8 cellular contexts compared by ENCODE assay signal in the genomic region with DNA sequence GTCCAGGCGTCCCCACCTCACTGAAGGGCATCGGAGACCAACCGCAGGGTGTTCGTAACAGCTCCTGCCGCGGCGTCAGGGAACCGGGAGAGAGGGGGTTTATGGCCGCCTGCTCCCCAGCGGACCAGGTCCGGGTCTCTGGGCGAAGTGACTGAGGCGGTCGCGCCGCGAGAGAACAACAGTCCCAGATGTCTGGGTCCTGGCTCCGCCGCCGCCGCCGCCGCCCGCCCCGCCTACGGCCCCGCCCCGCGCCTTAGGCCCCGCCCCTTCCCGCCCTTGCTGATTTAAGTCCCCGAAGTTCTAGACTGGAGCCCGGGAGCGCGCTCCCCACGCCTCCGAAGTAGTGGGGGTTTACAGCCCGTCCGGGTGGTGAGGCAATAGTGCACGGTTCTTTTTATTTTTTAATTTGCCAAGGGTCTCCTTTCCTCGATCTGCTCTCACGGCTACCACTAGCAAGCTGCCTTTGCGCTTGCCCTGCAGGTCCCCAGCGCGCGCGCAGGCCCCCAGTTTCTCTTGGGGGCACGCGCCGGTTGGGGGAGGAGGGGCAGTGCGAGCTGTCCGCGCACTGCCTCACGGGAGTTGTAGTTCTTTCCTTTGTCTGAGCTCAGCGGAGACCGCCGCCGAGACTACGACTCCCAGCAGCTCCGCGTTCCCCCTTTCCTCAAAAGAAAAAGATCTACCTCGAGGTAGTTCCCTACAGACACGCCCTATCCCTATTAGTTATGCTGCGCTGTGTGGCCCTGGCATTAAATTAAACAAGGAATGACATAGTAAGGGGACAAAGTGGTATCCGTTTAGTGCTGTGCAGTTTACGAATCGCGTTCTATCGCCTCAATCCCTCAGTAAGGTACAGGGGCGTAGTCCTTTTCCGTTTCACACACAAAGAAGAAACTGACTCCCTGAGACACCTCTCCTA. TPM values are rescaled to one million over a fixed set of nuclear protein-coding genes. Genes with fewer than 3 reads are reported as not detected.
A peak's percentile ranks its signal among the peaks of the same experiment; 100 is the strongest.
DNase-seq lines count a peak whose midpoint lies in the region; ATAC-seq and TF ChIP-seq lines count a peak whose summit lies in the region.

A gene (minus strand): TSS at position 190 of the 916 bp plus-strand sequence. CDS start 272 bp downstream, outside the sequence.

- TF ChIP-seq POLR2A in prostate gland (IDR thresholded peaks at IDR 0.05): peak; percentile 78

- H3K36me3 Mint-ChIP-seq in T-helper 17 cell (ENCODE audit: low read depth): peaks cover 5% of the 10 kb centered on the region

- H3K4me3 ChIP-seq in right atrium auricular region (peak within 1 kb of the TSS; percentile 76 to 96), prostate gland (peak within 1 kb of the TSS; percentile 75 to 90), urinary bladder (ENCODE audit: low read depth, low read length) (peak within 1 kb of the TSS; percentile 72)

- H3K36me3 ChIP-seq in right atrium auricular region (no peaks in the 10 kb centered on the region), prostate gland (no peaks in the 10 kb centered on the region), urinary bladder (ENCODE audit: insufficient read depth) (no peaks in the 10 kb centered on the region)

- TF ChIP-seq CTCF in right atrium auricular region (IDR thresholded peaks at IDR 0.05) (no peak), prostate gland (IDR thresholded peaks at IDR 0.05) (peak in 2 of 4 experiments; percentile 6 to 20)

- H3K9me3 ChIP-seq in T-helper 17 cell (ENCODE audit: control insufficient read depth, low read length, poor library complexity, severe bottlenecking): no peaks in the 10 kb centered on the region
- no peaks in the 10 kb centered on the region for H3K9me3 ChIP-seq in right atrium auricular region
- no peaks in the 10 kb centered on the region for H3K9me3 ChIP-seq in prostate gland

- peak within 1 kb of the TSS; percentile 98 for H3K27ac Mint-ChIP-seq in T-helper 17 cell

- H3K27me3 ChIP-seq in right atrium auricular region (no peaks in the 10 kb centered on the region), prostate gland (replicated peaks; ENCODE audit: insufficient read depth) (no peaks in the 10 kb centered on the region)

- H3K4me3 Mint-ChIP-seq in T-helper 17 cell: peak within 1 kb of the TSS; percentile 99

- no peaks in the 10 kb centered on the region for H3K27me3 Mint-ChIP-seq in T-helper 17 cell

- H3K27ac ChIP-seq in right atrium auricular region: peak within 1 kb of the TSS; percentile 85 to 89
- peak within 1 kb of the TSS; percentile 88 to 91 for H3K27ac ChIP-seq in prostate gland
- H3K27ac ChIP-seq in urinary bladder (ENCODE audit: low read depth): peak within 1 kb of the TSS; percentile 94

- under 1% methylated on average over 69 of the region's 71 CpGs for WGBS in prostate gland
- under 1% methylated on average over 71 of the region's 71 CpGs for WGBS in urinary bladder

- peak; percentile 93 for DNase-seq in NCI-H1694 treated with DMSO at 0.1 percent for 48 hours (lab: John Stamatoyannopoulos, UW)
- DNase-seq in T-helper 17 cell: peak; percentile 85 to 87 (median 86)
- peak; percentile 64 to 98 (median 92) for DNase-seq in anterior cingulate cortex (lab: John Stamatoyannopoulos, UW)
- peak; percentile 93 for DNase-seq in right atrium auricular region (ENCODE audit: low spot score)
- peak; percentile 95 for DNase-seq in prostate gland (ENCODE audit: low spot score)

- H3K4me1 ChIP-seq in right atrium auricular region: peaks cover 0 to 6% of the 10 kb centered on the region in 2 donors
- H3K4me1 ChIP-seq in prostate gland (replicated peaks): no peaks in the 10 kb centered on the region
- H3K4me1 ChIP-seq in urinary bladder (ENCODE audit: insufficient read depth): no peaks in the 10 kb centered on the region

- ATAC-seq in GM18499 (IDR thresholded peaks at IDR 0.05; ENCODE audit: insufficient read depth, unreplicated experiment) (peak; percentile 63), HG02938 (IDR thresholded peaks at IDR 0.05; ENCODE audit: unreplicated experiment) (peak; percentile 97), T-helper 17 cell (peak; percentile 89)

- intact Hi-C loops in prostate gland (cut with DNase I): loop anchor here (5.0 kb wide), 1 partner anchor 141 kb away; no protein-coding TSS in a partner anchor

- H3K4me1 Mint-ChIP-seq in T-helper 17 cell: peaks cover 24% of the 10 kb centered on the region

RNA-seq across cellular contexts. Expression of the gene that starts here (rescaled TPM):
- total RNA-seq in T-helper 17 cell: 10 to 100 TPM; 10.2 to 10.8 TPM
- total RNA-seq in right atrium auricular region: 1 to 10 TPM; 2.3 to 3.4 TPM
- total RNA-seq in prostate gland: 1 to 10 TPM; 3.6 to 4.3 TPM
- total RNA-seq in urinary bladder: 14.1 TPM
- polyA plus RNA-seq in urinary bladder: 5.2 TPM

Comparison
In these comparisons a context has a peak if more than half of its experiments do, and no peak if none do; other contexts are left out.
1. Peak in every context shown above with its lines: DNase-seq, ATAC-seq, H3K4me3 ChIP-seq and H3K27ac ChIP-seq.